ENCODE assay signal across 23 cellular contexts in the genomic region with DNA sequence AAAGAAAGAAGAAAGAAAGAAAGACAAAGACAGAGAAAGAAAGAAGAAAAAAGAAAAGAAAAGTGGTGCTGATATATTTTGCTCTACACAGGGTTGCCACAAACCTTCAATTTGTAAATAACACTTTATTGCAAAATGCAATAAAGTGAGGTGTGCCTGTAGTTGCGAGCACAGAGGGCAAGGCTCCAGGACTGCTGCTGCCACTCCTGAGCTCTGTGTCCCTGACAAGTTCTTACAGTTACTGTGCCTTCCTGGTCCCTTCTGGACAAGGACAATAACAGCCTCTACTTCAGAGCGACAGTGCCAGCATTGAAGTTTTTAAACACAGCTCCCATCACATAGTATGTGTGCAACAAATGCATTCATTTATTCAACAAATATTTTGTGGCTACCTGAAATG.
"Had no signal": no experiment of that assay in that cellular context is flagged by ENCODE, and none has a peak within 500 bp of the region (broad histone marks: within the 10 kb centered on the region; RNA-seq: fewer than 3 reads in every experiment).

No MANE protein-coding gene starts in this region.

- H3K36me3 ChIP-seq: esophagus squamous epithelium, lower lobe of right lung, prostate gland, right atrium auricular region, tibial artery, upper lobe of left lung had no signal

- H3K4me1 ChIP-seq: esophagus squamous epithelium, lower lobe of right lung, prostate gland, right atrium auricular region, testis, upper lobe of left lung had no signal

- H3K27ac ChIP-seq: coronary artery, esophagus squamous epithelium, lower lobe of right lung, prostate gland, right atrium auricular region, testis, tibial artery, upper lobe of left lung had no signal

- H3K36me3 Mint-ChIP-seq: immature natural killer cell; naive B cell; natural killer cell treated with Interleukin-12 subunit alpha and Interleukin-12 subunit beta and Interleukin-15 and Interleukin-18, amount 100 ng/mL, for 72 hours; stimulated activated effector memory CD8-positive, alpha-beta T cell treated with anti-CD3 and anti-CD28 coated beads, Interleukin-12 subunit alpha, Interleukin-12 subunit beta, amount 100 ng/mL, for 72 hours had no signal

- H3K27ac Mint-ChIP-seq: immature natural killer cell; naive B cell; natural killer cell treated with Interleukin-12 subunit alpha and Interleukin-12 subunit beta and Interleukin-15 and Interleukin-18, amount 100 ng/mL, for 72 hours; stimulated activated effector memory CD8-positive, alpha-beta T cell treated with anti-CD3 and anti-CD28 coated beads, Interleukin-12 subunit alpha, Interleukin-12 subunit beta, amount 100 ng/mL, for 72 hours had no signal

- H3K4me1 Mint-ChIP-seq: immature natural killer cell; naive B cell; stimulated activated effector memory CD8-positive, alpha-beta T cell treated with anti-CD3 and anti-CD28 coated beads, Interleukin-12 subunit alpha, Interleukin-12 subunit beta, amount 100 ng/mL, for 72 hours had no signal

- H3K9me3 ChIP-seq: esophagus squamous epithelium, lower lobe of right lung, prostate gland, right atrium auricular region, testis, upper lobe of left lung had no signal

- H3K4me3 ChIP-seq: coronary artery, esophagus squamous epithelium, lower lobe of right lung, prostate gland, right atrium auricular region, testis, tibial artery, upper lobe of left lung had no signal

- H3K9me3 Mint-ChIP-seq: stimulated activated effector memory CD8-positive, alpha-beta T cell treated with anti-CD3 and anti-CD28 coated beads, Interleukin-12 subunit alpha, Interleukin-12 subunit beta, amount 100 ng/mL, for 72 hours had no signal

- H3K4me3 Mint-ChIP-seq: immature natural killer cell; naive B cell; natural killer cell treated with Interleukin-12 subunit alpha and Interleukin-12 subunit beta and Interleukin-15 and Interleukin-18, amount 100 ng/mL, for 72 hours; stimulated activated effector memory CD8-positive, alpha-beta T cell treated with anti-CD3 and anti-CD28 coated beads, Interleukin-12 subunit alpha, Interleukin-12 subunit beta, amount 100 ng/mL, for 72 hours had no signal

- DNase-seq: dermis blood vessel endothelial cell; effector memory CD4-positive, alpha-beta T cell; erythroblast; esophagus squamous epithelium; foreskin melanocyte; immature natural killer cell; islet precursor cell; kidney glomerular epithelial cell; left ventricle myocardium superior; lower lobe of right lung; naive B cell; stimulated activated CD4-positive, alpha-beta T cell treated with anti-CD3 and anti-CD28 coated beads, Interleukin-2, amount 100 ng/mL, for 24 hours; stimulated activated CD4-positive, alpha-beta T cell treated with anti-CD3 and anti-CD28 coated beads, Interleukin-4, amount 100 ng/mL, for 24 hours; stimulated activated naive CD8-positive, alpha-beta T cell treated with anti-CD3 and anti-CD28 coated beads, Interleukin-15, Interleukin-2, amounts not matched to agents 100 U/mL and 50 U/mL, for 24 hours; testis; tibial artery had no signal

- ATAC-seq: left ventricle myocardium superior; lower lobe of right lung; natural killer cell treated with Interleukin-12 subunit alpha and Interleukin-12 subunit beta and Interleukin-15 and Interleukin-18, amount 100 ng/mL, for 72 hours; sciatic nerve; stimulated activated effector memory CD8-positive, alpha-beta T cell treated with anti-CD3 and anti-CD28 coated beads, Interleukin-12 subunit alpha, Interleukin-12 subunit beta, amount 100 ng/mL, for 72 hours had no signal

- H3K27me3 ChIP-seq: esophagus squamous epithelium, right atrium auricular region, testis, tibial artery, upper lobe of left lung had no signal
